Comparison of ENCODE assay signal across 8 cellular contexts in the genomic region with DNA sequence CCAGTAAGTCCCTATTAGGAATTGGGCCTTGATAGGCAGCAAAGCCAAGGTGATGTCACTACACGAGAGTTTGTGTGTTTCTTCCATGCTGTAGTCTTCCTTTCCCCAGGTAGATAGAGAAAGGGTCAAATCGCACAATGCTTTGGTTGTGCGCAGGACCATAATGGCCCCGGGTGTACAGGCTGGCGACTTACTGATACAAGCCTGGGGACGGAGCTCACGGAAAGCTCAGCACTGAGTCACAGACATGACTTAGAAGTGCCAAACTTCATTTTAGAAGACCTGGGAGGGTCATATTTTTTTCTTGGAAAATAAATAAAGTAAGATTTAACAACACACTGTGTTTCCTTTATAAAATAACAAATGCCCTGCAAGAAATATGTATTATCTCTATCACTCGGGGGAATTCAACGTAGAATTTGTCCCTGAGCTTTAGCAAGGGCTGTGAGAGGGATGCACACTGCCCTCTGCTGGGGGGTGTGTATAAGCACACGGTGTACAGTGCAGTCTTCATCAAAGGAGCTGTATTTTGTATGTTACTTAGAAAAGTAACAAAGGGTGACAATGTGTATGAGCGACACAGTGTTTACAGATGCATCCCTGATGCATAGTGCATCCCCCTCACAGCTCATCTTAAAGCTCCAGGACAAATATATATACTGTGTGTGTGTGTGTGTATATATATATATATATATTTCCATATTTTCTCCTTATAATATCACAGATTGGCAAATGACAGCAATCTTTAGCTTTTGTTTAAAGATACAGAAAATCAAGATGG.
DNase-seq lines count a peak whose midpoint lies in the region; ATAC-seq and TF ChIP-seq lines count a peak whose summit lies in the region.

No MANE protein-coding gene starts in this region.

- POLR2A ChIA-PET in CD4-positive, alpha-beta memory T cell (lab: Charles Lee; ENCODE audit: partially characterized antibody), result no interaction called here
- POLR2A ChIA-PET in activated CD8-positive, alpha-beta T cell treated with anti-CD3 and anti-CD28 coated beads for 36 hours (lab: Charles Lee), result no interaction called here

- H3K4me3 Mint-ChIP-seq in CD4-positive, alpha-beta memory T cell, result no peak overlapping the region
- no peak overlapping the region for H3K4me3 Mint-ChIP-seq in activated CD8-positive, alpha-beta T cell treated with anti-CD3 and anti-CD28 coated beads for 36 hours
- no peak overlapping the region for H3K4me3 Mint-ChIP-seq in nephron

- H3K36me3 ChIP-seq in CD4-positive, alpha-beta memory T cell (ENCODE audit: insufficient read depth, low read length), result no peaks in the 10 kb centered on the region
- no peaks in the 10 kb centered on the region for H3K36me3 ChIP-seq in thoracic aorta

- peaks cover 0 to 3% of the 10 kb centered on the region in 2 donors for H3K9me3 ChIP-seq in CD4-positive, alpha-beta memory T cell (ENCODE audit: control insufficient read depth in 1 of 2, low read length in 2 of 2)
- H3K9me3 ChIP-seq in thoracic aorta, result no peaks in the 10 kb centered on the region

- peaks cover 0 to 1% of the 10 kb centered on the region in 2 donors for H3K27me3 Mint-ChIP-seq in CD4-positive, alpha-beta memory T cell
- peaks cover 6% of the 10 kb centered on the region for H3K27me3 Mint-ChIP-seq in activated CD8-positive, alpha-beta T cell treated with anti-CD3 and anti-CD28 coated beads for 36 hours
- no peaks in the 10 kb centered on the region for H3K27me3 Mint-ChIP-seq in nephron (ENCODE audit: low read depth)

- H3K4me1 ChIP-seq in CD4-positive, alpha-beta memory T cell (ENCODE audit: insufficient read depth, low read length), result no peaks in the 10 kb centered on the region
- peaks cover 0 to 8% of the 10 kb centered on the region in 2 donors for H3K4me1 ChIP-seq in thoracic aorta (ENCODE audit: control insufficient read depth in 1 of 2, low read depth in 2 of 2)

- TF ChIP-seq CTCF in activated CD8-positive, alpha-beta T cell treated with anti-CD3 and anti-CD28 coated beads for 36 hours (IDR thresholded peaks at IDR 0.05), result peak; percentile 78
- TF ChIP-seq CTCF in nephron (IDR thresholded peaks at IDR 0.05; ENCODE audit: unreplicated experiment in 3 of 3) (peak; percentile 83 to 85 (median 85)), thoracic aorta (IDR thresholded peaks at IDR 0.05) (peak; percentile 65)

- CTCF ChIA-PET in CD4-positive, alpha-beta memory T cell (lab: Charles Lee; ENCODE audit: partially characterized antibody), result interaction anchor here (0.6 to 2.5 kb wide), 17 partner anchors 8 to 1012 kb away, joined by 3 to 26 read pairs (median 3); no protein-coding TSS in a partner anchor
- CTCF ChIA-PET in activated CD8-positive, alpha-beta T cell treated with anti-CD3 and anti-CD28 coated beads for 36 hours (lab: Charles Lee), result interaction anchor here (0.5 to 2.1 kb wide), 29 partner anchors 9 to 673 kb away, joined by 3 to 33 read pairs (median 4); no protein-coding TSS in a partner anchor

- no peaks in the 10 kb centered on the region for H3K36me3 Mint-ChIP-seq in CD4-positive, alpha-beta memory T cell
- no peaks in the 10 kb centered on the region for H3K36me3 Mint-ChIP-seq in activated CD8-positive, alpha-beta T cell treated with anti-CD3 and anti-CD28 coated beads for 36 hours (ENCODE audit: low read depth)
- H3K36me3 Mint-ChIP-seq in nephron (ENCODE audit: low read depth), result no peaks in the 10 kb centered on the region

- no peaks in the 10 kb centered on the region for H3K27me3 ChIP-seq in CD4-positive, alpha-beta memory T cell (ENCODE audit: insufficient read depth, low read length)
- H3K27me3 ChIP-seq in thoracic aorta (replicated peaks; ENCODE audit: insufficient read depth), result no peaks in the 10 kb centered on the region

- no peak for TF ChIP-seq POLR2A in erythroblast (IDR thresholded peaks at IDR 0.05; ENCODE audit: low read length)

- H3K4me3 ChIP-seq in CD4-positive, alpha-beta memory T cell (ENCODE audit: low read length in 2 of 2), result no peak overlapping the region
- H3K4me3 ChIP-seq in thoracic aorta, result no peak overlapping the region

- H3K4me1 Mint-ChIP-seq in CD4-positive, alpha-beta memory T cell, result no peaks in the 10 kb centered on the region
- H3K4me1 Mint-ChIP-seq in activated CD8-positive, alpha-beta T cell treated with anti-CD3 and anti-CD28 coated beads for 36 hours (ENCODE audit: low read depth), result no peaks in the 10 kb centered on the region
- H3K4me1 Mint-ChIP-seq in nephron, result no peaks in the 10 kb centered on the region

- H3K9me3 Mint-ChIP-seq in CD4-positive, alpha-beta memory T cell, result no peaks in the 10 kb centered on the region
- no peaks in the 10 kb centered on the region for H3K9me3 Mint-ChIP-seq in activated CD8-positive, alpha-beta T cell treated with anti-CD3 and anti-CD28 coated beads for 36 hours
- H3K9me3 Mint-ChIP-seq in nephron, result no peaks in the 10 kb centered on the region

- intact Hi-C loops in CD4-positive, alpha-beta memory T cell (cut with micrococcal nuclease), result no loop called here
- intact Hi-C loops in activated CD8-positive, alpha-beta T cell treated with anti-CD3 and anti-CD28 coated beads for 36 hours (cut with micrococcal nuclease), result loop anchor here (5.0 kb wide), 2 partner anchors 255 to 670 kb away; a partner anchor contains a TSS

- H3K27ac ChIP-seq in CD4-positive, alpha-beta memory T cell (ENCODE audit: low read depth, low read length), result no peak overlapping the region
- no peak overlapping the region for H3K27ac ChIP-seq in thoracic aorta

- DNase-seq in CD4-positive, alpha-beta memory T cell, result peak; percentile 31 to 37 (median 34)
- DNase-seq in NCI-H446 (lab: John Stamatoyannopoulos, UW), result peak; percentile 3 to 67
- peak; percentile 51 for DNase-seq in activated CD8-positive, alpha-beta T cell treated with anti-CD3 and anti-CD28 coated beads for 36 hours
- DNase-seq in erythroblast (lab: John Stamatoyannopoulos, UW), result peak; percentile 45 to 64
- no peak for DNase-seq in thoracic aorta (ENCODE audit: low spot score)

- H3K27ac Mint-ChIP-seq in CD4-positive, alpha-beta memory T cell, result no peak overlapping the region
- no peak overlapping the region for H3K27ac Mint-ChIP-seq in activated CD8-positive, alpha-beta T cell treated with anti-CD3 and anti-CD28 coated beads for 36 hours
- no peak overlapping the region for H3K27ac Mint-ChIP-seq in nephron

- ATAC-seq in GM19023 (IDR thresholded peaks at IDR 0.05; ENCODE audit: unreplicated experiment) (peak; percentile 82), HG03103 (IDR thresholded peaks at IDR 0.05; ENCODE audit: low read depth, unreplicated experiment) (peak; percentile 79), thoracic aorta (ENCODE audit: insufficient number of reproducible peaks, low FRiP score, low read depth) (peak; percentile 75)
- ATAC-seq in activated CD8-positive, alpha-beta T cell treated with anti-CD3 and anti-CD28 coated beads for 36 hours, result peak; percentile 96
